Comparison of ENCODE assay signal across 1 cellular context in genomic region chr12:57767317-57767716, GRCh38.
TF ChIP-seq lines count a peak whose summit lies in the region.

No MANE protein-coding gene starts in this region.

TF ChIP-seq in K562, 482 proteins besides CTCF, POLR2A, EP300 and RAD21:
- 0 out of 2 replicates have a peak, but pooled peaks have one; percentile 6 for TF ChIP-seq POLR2AphosphoS5 (IDR thresholded peaks at IDR 0.05; ENCODE audit: control insufficient read depth, insufficient read depth, low read depth, low read length)
- TF ChIP-seq FOS (IDR thresholded peaks at IDR 0.05; ENCODE audit: extremely low read depth, insufficient read length), result no peak
